ENCODE assay signal across 23 cellular contexts in the genomic region with DNA sequence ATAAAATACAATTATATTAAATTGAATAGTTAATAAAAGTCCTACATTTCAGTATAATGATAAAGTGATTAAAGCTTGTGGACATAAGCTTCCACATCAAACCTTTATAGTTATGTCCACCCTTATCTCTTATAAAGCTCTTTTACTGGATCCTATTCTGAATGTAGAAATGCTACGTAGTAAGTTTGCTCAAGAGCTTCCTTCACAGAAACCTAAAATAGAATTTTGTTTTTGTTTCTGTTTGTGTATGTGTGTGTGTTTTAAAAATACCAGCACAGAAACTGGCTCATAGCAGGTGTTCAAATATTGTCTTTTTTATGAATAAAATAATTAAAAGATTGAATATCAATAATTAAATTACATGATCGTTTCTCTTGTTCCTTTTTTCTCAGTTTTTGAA. TPM values are rescaled to one million over a fixed set of nuclear protein-coding genes. Genes with fewer than 3 reads are reported as not detected.
DNase-seq lines count a peak whose midpoint lies in the region; ATAC-seq and TF ChIP-seq lines count a peak whose summit lies in the region.
"Had no signal": no experiment of that assay in that cellular context is flagged by ENCODE, and none has a peak within 500 bp of the region (broad histone marks: within the 10 kb centered on the region; RNA-seq: fewer than 3 reads in every experiment).

No MANE protein-coding gene starts in this region.

- no peak overlapping the region for H2AFZ ChIP-seq in hepatocyte

- no peak overlapping the region for H3K27ac ChIP-seq in hepatocyte
- H3K27ac ChIP-seq: A549; BLaER1 treated with 17β-estradiol and CSF1 and Interleukin-3, amounts not matched to agents 10 nM and 100 nM had no signal

- 96% methylated on average over 2 of the region's 2 CpGs for WGBS in hepatocyte (ENCODE audit: low lambda C conversion rate, missing lambda C conversion rate)

- no peaks in the 10 kb centered on the region for H3K27me3 ChIP-seq in hepatocyte
- H3K27me3 ChIP-seq: BE2C; BLaER1 treated with 17β-estradiol and CSF1 and Interleukin-3, amounts not matched to agents 10 nM and 100 nM had no signal

- no peaks in the 10 kb centered on the region for H4K20me1 ChIP-seq in hepatocyte (ENCODE audit: insufficient read depth, poor library complexity, severe bottlenecking)
- H4K20me1 ChIP-seq: BLaER1 treated with 17β-estradiol and CSF1 and Interleukin-3, amounts not matched to agents 10 nM and 100 nM had no signal

- H3K9me3 ChIP-seq in hepatocyte (ENCODE audit: low read depth): no peaks in the 10 kb centered on the region
- H3K9me3 ChIP-seq: A549; BE2C; BLaER1 treated with 17β-estradiol and CSF1 and Interleukin-3, amounts not matched to agents 10 nM and 100 nM had no signal

- no peaks in the 10 kb centered on the region for H3K36me3 ChIP-seq in hepatocyte (replicated peaks; ENCODE audit: insufficient read depth, low read depth)
- H3K36me3 ChIP-seq: BE2C; BLaER1 treated with 17β-estradiol and CSF1 and Interleukin-3, amounts not matched to agents 10 nM and 100 nM; HAP-1 had no signal

- DNase-seq in hepatocyte (ENCODE audit: low spot score) (no peak), germinal center (ENCODE audit: low spot score) (no peak), activated T-cell treated with anti-CD3 and anti-CD28 coated beads for 4 hours (no peak)
- DNase-seq in stimulated activated naive CD4-positive, alpha-beta T cell treated with Interleukin-2 at 50 U/mL for 16 hours (lab: John Stamatoyannopoulos, UW): no peak
- DNase-seq: 8988T; ACHN; AML-193; BE2C; CD4-positive, alpha-beta T cell; CD8-positive, alpha-beta memory T cell; DMS 273 treated with DMSO at 0.1 percent for 48 hours; DMS79; EL; GDM1; HFFc6 had no signal

- ATAC-seq in GM18867 (IDR thresholded peaks at IDR 0.05; ENCODE audit: unreplicated experiment) (peak; percentile 64), GM21390 (IDR thresholded peaks at IDR 0.05; ENCODE audit: unreplicated experiment) (peak; percentile 55), HG03280 (IDR thresholded peaks at IDR 0.05; ENCODE audit: unreplicated experiment) (peak; percentile 76)
- ATAC-seq: A549, GM12878, GM23338 had no signal

- no peaks in the 10 kb centered on the region for H3K4me1 ChIP-seq in hepatocyte (ENCODE audit: insufficient read depth)
- H3K4me1 ChIP-seq: A549; BE2C; BLaER1 treated with 17β-estradiol and CSF1 and Interleukin-3, amounts not matched to agents 10 nM and 100 nM had no signal

- no peak overlapping the region for H3K4me2 ChIP-seq in hepatocyte
- H3K4me2 ChIP-seq: A549; BLaER1 treated with 17β-estradiol and CSF1 and Interleukin-3, amounts not matched to agents 10 nM and 100 nM; GM23338 had no signal

- H3K4me3 ChIP-seq in hepatocyte: no peak overlapping the region
- H3K4me3 ChIP-seq: A549; BLaER1 treated with 17β-estradiol and CSF1 and Interleukin-3, amounts not matched to agents 10 nM and 100 nM; GM12878; GM23338; HAP-1 had no signal

- TF ChIP-seq CTCF in hepatocyte (IDR thresholded peaks at IDR 0.05; ENCODE audit: poor library complexity): no peak

- no peaks in the 10 kb centered on the region for H3K9me2 ChIP-seq in hepatocyte (replicated peaks; ENCODE audit: insufficient read depth)

- H3K79me2 ChIP-seq in hepatocyte: no peaks in the 10 kb centered on the region

RNA-seq across cellular contexts. Expression of gene UFM1, which starts 21.0 kb away (rescaled TPM):
- 128 and 129 TPM in 2 replicates for total RNA-seq in hepatocyte
- polyA plus RNA-seq in hepatocyte: 80.4 and 89.5 TPM in 2 replicates
